ENCODE assay signal across 22 cellular contexts in the genomic region with DNA sequence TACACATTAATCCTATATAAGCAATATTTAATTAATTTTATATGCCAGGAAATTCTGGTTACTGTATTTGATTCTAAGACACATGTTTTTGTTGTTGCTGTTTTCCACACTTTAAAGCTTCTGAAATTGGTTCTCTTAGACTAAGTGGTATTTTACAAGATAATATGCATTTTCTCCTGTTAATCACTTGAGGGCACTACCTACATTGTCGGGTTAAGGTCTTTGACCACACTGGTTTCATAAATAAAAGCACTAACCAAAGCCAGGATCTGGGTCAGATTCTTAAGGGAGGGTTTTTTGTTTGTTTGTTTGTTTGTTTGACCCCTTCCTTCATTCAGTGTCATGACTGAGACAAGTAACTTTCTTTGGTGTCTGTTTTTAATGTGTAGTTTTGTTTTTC.
DNase-seq lines count a peak whose midpoint lies in the region; ATAC-seq and TF ChIP-seq lines count a peak whose summit lies in the region.
"Had no signal": no experiment of that assay in that cellular context is flagged by ENCODE, and none has a peak within 500 bp of the region (broad histone marks: within the 10 kb centered on the region; RNA-seq: fewer than 3 reads in every experiment).

No MANE protein-coding gene starts in this region.

- H3K27me3 Mint-ChIP-seq in activated naive CD4-positive, alpha-beta T cell treated with anti-CD3 and anti-CD28 coated beads, Interleukin-2, amount 50 U/mL, for 24 hours, result peaks cover 2% of the 10 kb centered on the region
- H3K27me3 Mint-ChIP-seq in endodermal cell (ENCODE audit: insufficient read depth) (no peaks in the 10 kb centered on the region), natural killer cell (ENCODE audit: low read depth in 2 of 2) (no peaks in the 10 kb centered on the region)
- H3K27me3 Mint-ChIP-seq: activated CD4-positive, alpha-beta T cell treated with anti-CD3 and anti-CD28 coated beads, Interleukin-2, amount 10 ng/mL, durations not matched to agents 24 days and 14 days; activated naive CD8-positive, alpha-beta T cell treated with anti-CD3 and anti-CD28 coated beads, Interleukin-2, amount 50 U/mL, for 24 hours; B cell; type B pancreatic cell had no signal

- no peak overlapping the region for H2AFZ ChIP-seq in OCI-LY3 (ENCODE audit: low read depth, low read length)

- H3K9ac ChIP-seq in OCI-LY3 (ENCODE audit: low read length), result no peak overlapping the region
- H3K9ac ChIP-seq in endodermal cell (ENCODE audit: extremely low read depth, low read length, poor library complexity, severe bottlenecking), result no peak overlapping the region

- ATAC-seq in natural killer cell, result no peak
- ATAC-seq: activated naive CD8-positive, alpha-beta T cell treated with anti-CD3 and anti-CD28 coated beads, Interleukin-2, amount 50 U/mL, for 24 hours; activated T-helper 17 cell treated with anti-CD3 and anti-CD28 coated beads, Interleukin-2, amount 50 U/mL, for 72 hours; foreskin keratinocyte; mucosa of descending colon; psoas muscle had no signal

- H3K4me2 ChIP-seq in OCI-LY3 (ENCODE audit: low read length), result no peak overlapping the region

- H4K20me1 ChIP-seq in OCI-LY3 (ENCODE audit: insufficient read depth, low read length), result no peaks in the 10 kb centered on the region

- no peak overlapping the region for H3K4me3 Mint-ChIP-seq in activated naive CD4-positive, alpha-beta T cell treated with anti-CD3 and anti-CD28 coated beads, Interleukin-2, amount 50 U/mL, for 24 hours
- H3K4me3 Mint-ChIP-seq in endodermal cell (no peak overlapping the region), natural killer cell (no peak overlapping the region)
- H3K4me3 Mint-ChIP-seq: activated CD4-positive, alpha-beta T cell treated with anti-CD3 and anti-CD28 coated beads, Interleukin-2, amount 10 ng/mL, durations not matched to agents 24 days and 14 days; activated naive CD8-positive, alpha-beta T cell treated with anti-CD3 and anti-CD28 coated beads, Interleukin-2, amount 50 U/mL, for 24 hours; activated T-helper 17 cell treated with anti-CD3 and anti-CD28 coated beads, Interleukin-2, amount 50 U/mL, for 72 hours; B cell; type B pancreatic cell had no signal

- H3K27me3 ChIP-seq in OCI-LY3 (ENCODE audit: low read depth, low read length), result peaks cover 8% of the 10 kb centered on the region; the same call in 1 of the 2 replicates
- no peaks in the 10 kb centered on the region for H3K27me3 ChIP-seq in endodermal cell (ENCODE audit: control insufficient read depth, insufficient read depth, low read length, poor library complexity, severe bottlenecking)
- no peaks in the 10 kb centered on the region for H3K27me3 ChIP-seq in HAP-1 (ENCODE audit: low read depth)
- H3K27me3 ChIP-seq: brain microvascular endothelial cell, foreskin keratinocyte had no signal

- H3K9me3 Mint-ChIP-seq in activated naive CD4-positive, alpha-beta T cell treated with anti-CD3 and anti-CD28 coated beads, Interleukin-2, amount 50 U/mL, for 24 hours, result peaks cover 5% of the 10 kb centered on the region
- H3K9me3 Mint-ChIP-seq in endodermal cell, result peaks cover 21% of the 10 kb centered on the region
- H3K9me3 Mint-ChIP-seq in natural killer cell, result peaks cover 7 to 10% of the 10 kb centered on the region in 2 donors
- H3K9me3 Mint-ChIP-seq: activated CD4-positive, alpha-beta T cell treated with anti-CD3 and anti-CD28 coated beads, Interleukin-2, amount 10 ng/mL, durations not matched to agents 24 days and 14 days; activated naive CD8-positive, alpha-beta T cell treated with anti-CD3 and anti-CD28 coated beads, Interleukin-2, amount 50 U/mL, for 24 hours had no signal

- DNase-seq in activated naive CD4-positive, alpha-beta T cell treated with Interleukin-2 at 50 U/mL for 16 hours, result no peak
- no peak for DNase-seq in endodermal cell
- no peak for DNase-seq in HAP-1 (ENCODE audit: low spot score in 2 of 2)
- DNase-seq in 8988T, result no peak
- DNase-seq in natural killer cell, result no peak
- no peak for DNase-seq in stimulated activated CD4-positive, alpha-beta T cell treated with anti-CD3 and anti-CD28 coated beads, Interleukin-2, amount 100 ng/mL, for 24 hours
- DNase-seq: activated CD4-positive, alpha-beta T cell treated with anti-CD3 and anti-CD28 coated beads, Interleukin-2, amount 10 ng/mL, durations not matched to agents 24 days and 14 days; activated naive CD8-positive, alpha-beta T cell treated with anti-CD3 and anti-CD28 coated beads, Interleukin-2, amount 50 U/mL, for 24 hours; brain microvascular endothelial cell; cortex of kidney; foreskin keratinocyte; KBM-7; mucosa of descending colon; NCI-H1092 treated with DMSO at 0.1 percent for 48 hours; NCI-H2029 treated with DMSO at 0.1 percent for 48 hours; NK-92 treated with Interleukin-12 subunit alpha and Interleukin-12 subunit beta, amount 100 ng/mL, for 24 hours; psoas muscle had no signal

- H3K4me3 ChIP-seq in OCI-LY3 (ENCODE audit: low read length) (no peak overlapping the region), endodermal cell (ENCODE audit: low read length) (peak overlapping the region; percentile 1), HAP-1 (no peak overlapping the region)
- H3K4me3 ChIP-seq: mucosa of descending colon, psoas muscle had no signal

- in situ Hi-C loops in HAP-1 (cut with MboI; ENCODE audit: low sequenced_read_pairs), result no loop called here

- no peaks in the 10 kb centered on the region for H3K36me3 Mint-ChIP-seq in activated naive CD4-positive, alpha-beta T cell treated with anti-CD3 and anti-CD28 coated beads, Interleukin-2, amount 50 U/mL, for 24 hours
- H3K36me3 Mint-ChIP-seq in endodermal cell (ENCODE audit: low read depth) (peaks cover 10% of the 10 kb centered on the region), natural killer cell (no peaks in the 10 kb centered on the region)
- H3K36me3 Mint-ChIP-seq: type B pancreatic cell had no signal

- H3K36me3 ChIP-seq in OCI-LY3 (replicated peaks; ENCODE audit: low read depth, low read length) (no peaks in the 10 kb centered on the region), endodermal cell (ENCODE audit: control insufficient read depth, insufficient read depth, low read length) (no peaks in the 10 kb centered on the region), HAP-1 (replicated peaks) (no peaks in the 10 kb centered on the region)
- H3K36me3 ChIP-seq: brain microvascular endothelial cell had no signal

- intact Hi-C loops in natural killer cell (cut with micrococcal nuclease), result no loop called here

- 58% methylated on average over 1 of the region's 1 CpG; no CpG with 5 or more reads in 1 of the 2 experiments for WGBS in endodermal cell (ENCODE audit: insufficient coverage in 1 of 2, insufficient read length in 1 of 2), 2 experiments

- peak overlapping the region; percentile 41 for H3K27ac Mint-ChIP-seq in activated naive CD4-positive, alpha-beta T cell treated with anti-CD3 and anti-CD28 coated beads, Interleukin-2, amount 50 U/mL, for 24 hours
- H3K27ac Mint-ChIP-seq in endodermal cell, result peak overlapping the region; percentile 68
- no peak overlapping the region for H3K27ac Mint-ChIP-seq in natural killer cell
- H3K27ac Mint-ChIP-seq: activated CD4-positive, alpha-beta T cell treated with anti-CD3 and anti-CD28 coated beads, Interleukin-2, amount 10 ng/mL, durations not matched to agents 24 days and 14 days; activated naive CD8-positive, alpha-beta T cell treated with anti-CD3 and anti-CD28 coated beads, Interleukin-2, amount 50 U/mL, for 24 hours; activated T-helper 17 cell treated with anti-CD3 and anti-CD28 coated beads, Interleukin-2, amount 50 U/mL, for 72 hours; B cell; type B pancreatic cell had no signal

- H3K9me3 ChIP-seq in OCI-LY3 (ENCODE audit: insufficient read depth, low read length) (no peaks in the 10 kb centered on the region), endodermal cell (ENCODE audit: control insufficient read depth, low read length) (peaks cover 29% of the 10 kb centered on the region), HAP-1 (no peaks in the 10 kb centered on the region)
- H3K9me3 ChIP-seq: mucosa of descending colon, psoas muscle had no signal

- H3K27ac ChIP-seq in OCI-LY3 (ENCODE audit: low read length), result no peak overlapping the region
- H3K27ac ChIP-seq in endodermal cell (ENCODE audit: low read depth, low read length), result no peak overlapping the region
- H3K27ac ChIP-seq: brain microvascular endothelial cell, foreskin keratinocyte, psoas muscle had no signal

- peaks cover under 1% of the 10 kb centered on the region; the same call in 1 of the 2 replicates for H3K4me1 ChIP-seq in OCI-LY3 (ENCODE audit: low read length)
- H3K4me1 ChIP-seq in endodermal cell (ENCODE audit: control insufficient read depth, insufficient read depth, low read length), result peaks cover 31% of the 10 kb centered on the region
- H3K4me1 ChIP-seq in HAP-1, result no peaks in the 10 kb centered on the region
- H3K4me1 ChIP-seq: foreskin keratinocyte, psoas muscle had no signal

- H3K79me2 ChIP-seq in OCI-LY3 (ENCODE audit: low read length), result no peaks in the 10 kb centered on the region

- TF ChIP-seq CTCF in OCI-LY3 (IDR thresholded peaks at IDR 0.05; ENCODE audit: low read depth, low read length) (peak; percentile 44; the same call in 1 of the 2 replicates), endodermal cell (conservative IDR thresholded peaks at IDR 0.05) (peak; percentile 25), natural killer cell (IDR thresholded peaks at IDR 0.05) (no peak)

- no peaks in the 10 kb centered on the region for H3K4me1 Mint-ChIP-seq in activated naive CD4-positive, alpha-beta T cell treated with anti-CD3 and anti-CD28 coated beads, Interleukin-2, amount 50 U/mL, for 24 hours
- H3K4me1 Mint-ChIP-seq in endodermal cell (peaks cover 49% of the 10 kb centered on the region), natural killer cell (no peaks in the 10 kb centered on the region)
- H3K4me1 Mint-ChIP-seq: activated CD4-positive, alpha-beta T cell treated with anti-CD3 and anti-CD28 coated beads, Interleukin-2, amount 10 ng/mL, durations not matched to agents 24 days and 14 days; activated naive CD8-positive, alpha-beta T cell treated with anti-CD3 and anti-CD28 coated beads, Interleukin-2, amount 50 U/mL, for 24 hours; activated T-helper 17 cell treated with anti-CD3 and anti-CD28 coated beads, Interleukin-2, amount 50 U/mL, for 72 hours; B cell had no signal

Comparison
In these comparisons a context has a peak if more than half of its experiments do, and no peak if none do; other contexts are left out.
1. H3K27ac Mint-ChIP-seq: peak in activated naive CD4-positive, alpha-beta T cell treated with anti-CD3 and anti-CD28 coated beads, Interleukin-2, amount 50 U/mL, for 24 hours (single experiment) and endodermal cell (single experiment); none in natural killer cell (0 of 2).